ENCODE assay signal across 11 cellular contexts in the genomic region with DNA sequence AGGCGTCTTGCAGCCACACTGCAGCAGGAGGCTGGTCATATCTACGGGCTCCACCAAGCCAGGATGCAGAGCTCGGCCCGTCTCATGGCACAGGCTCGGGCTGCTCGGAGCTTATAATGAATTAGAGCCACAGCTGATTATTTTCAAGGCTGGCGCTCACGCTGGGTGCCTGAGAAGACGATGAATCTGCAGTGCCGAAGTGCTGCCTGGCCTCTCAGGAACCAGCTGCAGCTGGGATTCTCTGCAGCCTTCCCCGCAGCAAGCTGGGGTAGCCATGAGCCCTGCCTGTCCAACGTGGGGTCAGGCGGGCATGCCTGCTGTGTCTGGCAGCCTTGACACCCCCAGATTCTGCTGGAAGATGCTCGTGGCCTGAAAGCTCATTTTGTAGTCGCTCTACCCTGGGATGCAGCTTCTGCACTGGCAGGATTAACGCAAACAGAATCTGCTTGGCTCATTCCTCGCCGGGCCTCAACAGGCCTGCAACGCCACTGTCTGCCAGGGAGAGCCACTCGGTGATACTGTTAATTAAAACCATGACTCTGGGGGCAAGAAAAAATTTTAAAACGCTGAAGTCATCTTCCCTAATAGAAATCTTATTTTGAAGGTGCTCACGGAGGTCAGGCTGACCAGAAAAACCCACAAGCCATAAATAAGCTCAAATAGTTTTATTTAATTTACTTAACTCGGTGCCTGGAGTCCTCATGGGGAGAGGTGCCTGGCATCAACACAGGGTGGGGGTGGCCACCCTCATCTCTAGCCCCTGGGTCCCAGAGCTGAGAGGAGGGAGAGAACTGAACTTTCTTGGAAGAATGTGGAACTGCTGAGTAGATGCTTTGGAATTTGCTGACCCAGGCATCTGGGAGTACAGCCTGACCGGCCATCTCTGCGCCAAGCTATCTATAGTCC.
DNase-seq lines count a peak whose midpoint lies in the region; ATAC-seq, FAIRE-seq and TF ChIP-seq lines count a peak whose summit lies in the region.
"Had no signal": no experiment of that assay in that cellular context is flagged by ENCODE, and none has a peak within 500 bp of the region (broad histone marks: within the 10 kb centered on the region; RNA-seq: fewer than 3 reads in every experiment).

No MANE protein-coding gene starts in this region.

- H3K27me3 ChIP-seq in GM23248 (replicated peaks; ENCODE audit: insufficient read depth), result no peaks in the 10 kb centered on the region

- no peaks in the 10 kb centered on the region for H3K79me2 ChIP-seq in GM23248 (ENCODE audit: insufficient read depth)

- H3K4me3 Mint-ChIP-seq in stimulated activated effector memory CD8-positive, alpha-beta T cell treated with anti-CD3 and anti-CD28 coated beads, Interleukin-12 subunit alpha, Interleukin-12 subunit beta, amount 100 ng/mL, for 72 hours, result no peak overlapping the region

- ATAC-seq in stimulated activated effector memory CD8-positive, alpha-beta T cell treated with anti-CD3 and anti-CD28 coated beads, Interleukin-12 subunit alpha, Interleukin-12 subunit beta, amount 100 ng/mL, for 72 hours, result no peak

- peaks cover 22% of the 10 kb centered on the region for H3F3A ChIP-seq in GM23248 (ENCODE audit: insufficient read depth)

- in situ Hi-C loops in GM23248 (cut with MboI), result loop anchor here (25.0 kb wide), 1 partner anchor 1825 kb away; no protein-coding TSS in a partner anchor

- no peaks in the 10 kb centered on the region for H3K36me3 Mint-ChIP-seq in stimulated activated effector memory CD8-positive, alpha-beta T cell treated with anti-CD3 and anti-CD28 coated beads, Interleukin-12 subunit alpha, Interleukin-12 subunit beta, amount 100 ng/mL, for 72 hours

- H3K9ac ChIP-seq in GM23248, result peak overlapping the region; percentile 52
- H3K9ac ChIP-seq: KMS-11 had no signal

- H4K20me1 ChIP-seq in GM23248 (ENCODE audit: insufficient read depth), result no peaks in the 10 kb centered on the region

- no peaks in the 10 kb centered on the region for H3K36me3 ChIP-seq in GM23248 (ENCODE audit: low read depth)

- peaks cover 31% of the 10 kb centered on the region for H3K4me1 Mint-ChIP-seq in stimulated activated effector memory CD8-positive, alpha-beta T cell treated with anti-CD3 and anti-CD28 coated beads, Interleukin-12 subunit alpha, Interleukin-12 subunit beta, amount 100 ng/mL, for 72 hours

- peak overlapping the region; percentile 51 for H3K4me3 ChIP-seq in GM23248
- H3K4me3 ChIP-seq: skin epidermis had no signal

- peak overlapping the region; percentile 40 for H3K27ac Mint-ChIP-seq in stimulated activated effector memory CD8-positive, alpha-beta T cell treated with anti-CD3 and anti-CD28 coated beads, Interleukin-12 subunit alpha, Interleukin-12 subunit beta, amount 100 ng/mL, for 72 hours

- H2AFZ ChIP-seq in GM23248, result peak overlapping the region; percentile 50

- no peaks in the 10 kb centered on the region for H3K9me3 ChIP-seq in GM23248 (ENCODE audit: low read depth)

- H3K4me2 ChIP-seq in GM23248 (ENCODE audit: unreplicated experiment), result peak overlapping the region; percentile 69
- H3K4me2 ChIP-seq: KMS-11 had no signal

- WGBS in GM23248 (ENCODE audit: low coverage in 1 of 2, low lambda C conversion rate in 2 of 2, missing lambda C conversion rate in 2 of 2), 2 experiments, result 4 to 5% methylated on average over 25 of the region's 25 CpGs

- peaks cover 24% of the 10 kb centered on the region for H3K4me1 ChIP-seq in GM23248 (ENCODE audit: insufficient read depth)

- no peaks in the 10 kb centered on the region for H3K9me3 Mint-ChIP-seq in stimulated activated effector memory CD8-positive, alpha-beta T cell treated with anti-CD3 and anti-CD28 coated beads, Interleukin-12 subunit alpha, Interleukin-12 subunit beta, amount 100 ng/mL, for 72 hours

- DNase-seq in GM23248 (peak; percentile 86), anterior cingulate cortex (lab: John Stamatoyannopoulos, UW) (peak in 38 of 58 donors; percentile 10 to 63 (median 32)), iris pigment epithelial cell (ENCODE audit: low read depth) (peak; percentile 35), GM12892 (ENCODE audit: insufficient read length) (no peak), NCI-H2029 treated with DMSO at 0.1 percent for 48 hours (lab: John Stamatoyannopoulos, UW) (no peak), DMS114 treated with DMSO at 0.1 percent for 48 hours (lab: John Stamatoyannopoulos, UW; ENCODE audit: unreplicated experiment) (no peak), HPDE6-E6E7 (ENCODE audit: extremely low spot score) (no peak)
- no peak for DNase-seq in stimulated activated effector memory CD8-positive, alpha-beta T cell treated with anti-CD3 and anti-CD28 coated beads, Interleukin-12 subunit alpha, Interleukin-12 subunit beta, amount 100 ng/mL, for 72 hours (ENCODE audit: low spot score in 2 of 2)
- DNase-seq: activated effector memory CD4-positive, alpha-beta T cell treated with anti-CD3 and anti-CD28 coated beads, Interleukin-2, amount 50 U/mL, for 16 hours had no signal

- no peaks in the 10 kb centered on the region for H3K9me2 ChIP-seq in GM23248 (ENCODE audit: insufficient read depth)

- H3K27ac ChIP-seq in GM23248, result peak overlapping the region; percentile 59
- H3K27ac ChIP-seq: KMS-11 had no signal

- no peak for FAIRE-seq in GM12892 (lab: Jason Lieb, UNC)

- no peak for TF ChIP-seq POLR2A in GM12892 (IDR thresholded peaks at IDR 0.05; ENCODE audit: low read depth, low read length)

Comparison
In these comparisons a context has a peak if more than half of its experiments do, and no peak if none do; other contexts are left out.
1. DNase-seq: peak in GM23248 (single experiment), anterior cingulate cortex (38 of 58) and iris pigment epithelial cell (single experiment); none in stimulated activated effector memory CD8-positive, alpha-beta T cell treated with anti-CD3 and anti-CD28 coated beads, Interleukin-12 subunit alpha, Interleukin-12 subunit beta, amount 100 ng/mL, for 72 hours (0 of 2), GM12892 (single experiment), NCI-H2029 treated with DMSO at 0.1 percent for 48 hours (single experiment), DMS114 treated with DMSO at 0.1 percent for 48 hours (single experiment) and HPDE6-E6E7 (single experiment).